In genomic region chr5:66306105-66306843, GRCh38 we compare ENCODE assay signal across 9 cellular contexts.
A peak's percentile ranks its signal among the peaks of the same experiment; 100 is the strongest.
DNase-seq lines count a peak whose midpoint lies in the region; ATAC-seq, FAIRE-seq and TF ChIP-seq lines count a peak whose summit lies in the region.
"Had no signal": no experiment of that assay in that cellular context is flagged by ENCODE, and none has a peak within 500 bp of the region (broad histone marks: within the 10 kb centered on the region; RNA-seq: fewer than 3 reads in every experiment).

No MANE protein-coding gene starts in this region.

- TF ChIP-seq POLR2A in body of pancreas (IDR thresholded peaks at IDR 0.05), result no peak

- no peak overlapping the region for H3K27ac ChIP-seq in Panc1 (ENCODE audit: low read length)
- H3K27ac ChIP-seq in body of pancreas, result no peak overlapping the region
- no peak overlapping the region for H3K27ac ChIP-seq in small intestine (ENCODE audit: low read depth in 1 of 2, low read length in 1 of 2)

- ATAC-seq in GM19463 (IDR thresholded peaks at IDR 0.05; ENCODE audit: unreplicated experiment) (peak; percentile 70), Panc1 (peak; percentile 85), body of pancreas (peak; percentile 93)

- H3K4me1 ChIP-seq in Caco-2 (no peaks in the 10 kb centered on the region), Panc1 (ENCODE audit: control insufficient read depth, insufficient read depth, low read length) (no peaks in the 10 kb centered on the region), body of pancreas (no peaks in the 10 kb centered on the region), small intestine (ENCODE audit: control insufficient read depth in 2 of 2, insufficient read depth in 1 of 2, low read depth in 1 of 2, low read length in 1 of 2) (no peaks in the 10 kb centered on the region)

- DNase-seq in Caco-2 (peak; percentile 56 to 64), KG1 (lab: John Stamatoyannopoulos, UW) (peak; percentile 15), Panc1 (ENCODE audit: low read depth, low spot score) (peak; percentile 54), body of pancreas (peak; percentile 52 to 69 (median 64)), iPS DF 4.7 (ENCODE audit: extremely low read depth, low spot score) (peak; percentile 41), small intestine (peak; percentile 65)
- no peak for DNase-seq in stimulated activated naive CD4-positive, alpha-beta T cell treated with Interleukin-2 at 50 U/mL for 16 hours (lab: John Stamatoyannopoulos, UW)

- no peaks in the 10 kb centered on the region for H3K9me3 Mint-ChIP-seq in Caco-2 (ENCODE audit: unreplicated experiment)

- WGBS in body of pancreas, 2 donors, result 10 to 16% methylated on average over 9 of the region's 9 CpGs
- WGBS in small intestine, 3 donors, result 27 to 31% (median 29%) methylated on average over 9 of the region's 9 CpGs

- no peak overlapping the region for H3K27ac Mint-ChIP-seq in Caco-2 (ENCODE audit: unreplicated experiment)

- H3K27me3 ChIP-seq in Caco-2 (replicated peaks; ENCODE audit: control insufficient read depth, insufficient read depth, low read length), result no peaks in the 10 kb centered on the region
- no peaks in the 10 kb centered on the region; the same call in none of the 2 replicates for H3K27me3 ChIP-seq in Panc1 (ENCODE audit: control insufficient read depth, insufficient read depth, low read length)
- H3K27me3 ChIP-seq in body of pancreas, result no peaks in the 10 kb centered on the region
- H3K27me3 ChIP-seq in small intestine (ENCODE audit: control insufficient read depth in 2 of 2, insufficient read depth in 2 of 2, low read length in 2 of 2), result no peaks in the 10 kb centered on the region

- CTCF ChIA-PET in Caco-2 (lab: Charles Lee), result interaction anchor here (0.5 to 1.3 kb wide), 32 partner anchors 11 to 628 kb away, joined by 3 to 34 read pairs (median 3); no protein-coding TSS in a partner anchor
- CTCF ChIA-PET in Panc1 (lab: Charles Lee), result interaction anchor here (0.5 to 1.5 kb wide), 13 partner anchors 13 to 605 kb away, joined by 3 to 8 read pairs (median 4); no protein-coding TSS in a partner anchor

- in situ Hi-C loops in Panc1 (cut with HindIII; ENCODE audit: low pct_unique_long_range_greater_than_20kb, low sequenced_read_pairs), result no loop called here

- intact Hi-C loops in Caco-2 (cut with micrococcal nuclease; ENCODE audit: unreplicated experiment) (loop anchor here (1.0 to 5.0 kb wide), 5 partner anchors 67 to 436 kb away; partner anchors contain the start of gene MAST4), Panc1 (cut with micrococcal nuclease; ENCODE audit: unreplicated experiment) (loop anchor here (5.0 kb wide), 2 partner anchors 491 to 906 kb away; no protein-coding TSS in a partner anchor), body of pancreas (cut with DNase I) (loop anchor here (5.0 kb wide), 1 partner anchor 451 kb away; no protein-coding TSS in a partner anchor)

- H3K27me3 Mint-ChIP-seq in Caco-2 (ENCODE audit: insufficient read depth, unreplicated experiment), result peaks cover 14% of the 10 kb centered on the region

- peak; percentile 72 to 93 for TF ChIP-seq CTCF in Caco-2 (IDR thresholded peaks at IDR 0.05; ENCODE audit: insufficient read depth in 1 of 2, low read depth in 1 of 2, low read length in 1 of 2, severe bottlenecking in 1 of 2, unreplicated experiment in 1 of 2)
- peak; percentile 91 for TF ChIP-seq CTCF in Panc1 (IDR thresholded peaks at IDR 0.05)
- peak; percentile 62 to 84 (median 74) for TF ChIP-seq CTCF in body of pancreas (IDR thresholded peaks at IDR 0.05)

- H3K36me3 ChIP-seq in Caco-2 (ENCODE audit: control insufficient read depth, insufficient read depth, low read length) (no peaks in the 10 kb centered on the region), Panc1 (ENCODE audit: control insufficient read depth, insufficient read depth, low read length) (no peaks in the 10 kb centered on the region), body of pancreas (replicated peaks in 1 of 2; ENCODE audit: insufficient read depth in 1 of 2, low read depth in 2 of 2) (no peaks in the 10 kb centered on the region), small intestine (ENCODE audit: control insufficient read depth in 2 of 2, insufficient read depth in 2 of 2, low read length in 2 of 2) (no peaks in the 10 kb centered on the region)

- no peak for FAIRE-seq in small intestine (lab: Jason Lieb, UNC)
- FAIRE-seq: TTC549 had no signal

- POLR2A ChIA-PET in Caco-2 (lab: Charles Lee), result interaction anchor here (0.6 kb wide), 1 partner anchor 189 kb away, joined by 5 read pairs; no protein-coding TSS in a partner anchor
- POLR2A ChIA-PET in Panc1 (lab: Charles Lee), result no interaction called here

- H3K9me3 ChIP-seq in Caco-2, result no peaks in the 10 kb centered on the region
- no peaks in the 10 kb centered on the region for H3K9me3 ChIP-seq in Panc1 (ENCODE audit: control insufficient read depth, insufficient read depth, low read depth, low read length)
- no peaks in the 10 kb centered on the region for H3K9me3 ChIP-seq in body of pancreas
- no peaks in the 10 kb centered on the region for H3K9me3 ChIP-seq in small intestine (ENCODE audit: control insufficient read depth, low read depth)

- H3K4me3 ChIP-seq in Caco-2 (ENCODE audit: low read depth, low read length) (no peak overlapping the region), Panc1 (ENCODE audit: low read depth in 2 of 2, low read length in 2 of 2) (no peak overlapping the region), body of pancreas (no peak overlapping the region), small intestine (ENCODE audit: low read depth in 1 of 2, low read length in 2 of 2) (no peak overlapping the region)

- BruUV-seq in Caco-2 (replicated peaks; lab: Mats Ljungman, UMichigan) (no TSS peak), Panc1 (replicated peaks; lab: Mats Ljungman, UMichigan) (no TSS peak)

- H3K36me3 Mint-ChIP-seq in Caco-2 (ENCODE audit: insufficient read depth, unreplicated experiment), result no peaks in the 10 kb centered on the region

- no peaks in the 10 kb centered on the region for H3K4me1 Mint-ChIP-seq in Caco-2 (ENCODE audit: low read depth, unreplicated experiment)

- no peak overlapping the region for H3K4me3 Mint-ChIP-seq in Caco-2 (ENCODE audit: unreplicated experiment)
